8 cellular contexts compared by ENCODE assay signal in genomic region chr1:22665752-22666151, GRCh38. TPM values are rescaled to one million over a fixed set of nuclear protein-coding genes. Genes with fewer than 3 reads are reported as not detected.
DNase-seq lines count a peak whose midpoint lies in the region; ATAC-seq, FAIRE-seq and TF ChIP-seq lines count a peak whose summit lies in the region.

No MANE protein-coding gene starts in this region.

- no peak overlapping the region for H3K4me2 ChIP-seq in keratinocyte (ENCODE audit: control insufficient read depth, extremely low read depth, insufficient read depth, low read depth, low read length)

- H3K9me3 ChIP-seq in keratinocyte (ENCODE audit: control insufficient read depth, low read depth, low read length): no peaks in the 10 kb centered on the region
- no peaks in the 10 kb centered on the region for H3K9me3 ChIP-seq in suprapubic skin

- peak; percentile 53 for TF ChIP-seq CTCF in AG10803 (conservative IDR thresholded peaks at IDR 0.05; ENCODE audit: low read length)
- TF ChIP-seq CTCF in keratinocyte (optimal IDR thresholded peaks at IDR 0.05 in 1 of 3, IDR thresholded peaks at IDR 0.05 in 1 of 3, conservative IDR thresholded peaks at IDR 0.05 in 1 of 3; ENCODE audit: extremely low read depth in 1 of 3, insufficient read depth in 2 of 3, low read length in 3 of 3): peak; percentile 38 to 73 (median 53)
- TF ChIP-seq CTCF in suprapubic skin (IDR thresholded peaks at IDR 0.05): no peak

- TF ChIP-seq POLR2A in suprapubic skin (IDR thresholded peaks at IDR 0.05): no peak

- H2AFZ ChIP-seq in keratinocyte (ENCODE audit: control insufficient read depth, low read length): no peak overlapping the region

- ATAC-seq in HG02678 (IDR thresholded peaks at IDR 0.05; ENCODE audit: unreplicated experiment): no peak

- H3K4me1 ChIP-seq in keratinocyte (ENCODE audit: control insufficient read depth, extremely low read depth, insufficient read depth, low read length) (no peaks in the 10 kb centered on the region), suprapubic skin (no peaks in the 10 kb centered on the region)

- no peaks in the 10 kb centered on the region for H3K79me2 ChIP-seq in keratinocyte (ENCODE audit: control insufficient read depth, insufficient read depth, low read length)

- H3K36me3 ChIP-seq in H7 (replicated peaks; ENCODE audit: control insufficient read depth, insufficient read depth, low read length): no peaks in the 10 kb centered on the region
- H3K36me3 ChIP-seq in keratinocyte (ENCODE audit: control insufficient read depth in 2 of 2, extremely low read depth in 1 of 2, insufficient read depth in 2 of 2, low read length in 2 of 2): no peaks in the 10 kb centered on the region
- H3K36me3 ChIP-seq in suprapubic skin: no peaks in the 10 kb centered on the region

- no peak for FAIRE-seq in keratinocyte (lab: Jason Lieb, UNC)

- H3K9me1 ChIP-seq in keratinocyte (ENCODE audit: control insufficient read depth, extremely low read depth, insufficient read depth, low read length): peaks cover 2% of the 10 kb centered on the region

- dilution Hi-C loops in keratinocyte (cut with MboI; ENCODE audit: extremely low pct_ligation_motif_present, low sequenced_read_pairs): no loop called here

- DNase-seq in AG10803 (ENCODE audit: low read depth): peak; percentile 12
- DNase-seq in H7: peak; percentile 86
- peak; percentile 41 for DNase-seq in UCSD-AML1 (lab: John Stamatoyannopoulos, UW; ENCODE audit: unreplicated experiment)
- DNase-seq in keratinocyte (ENCODE audit: low read depth, low spot score): no peak
- no peak for DNase-seq in HuH-7.5 (ENCODE audit: low spot score)
- no peak for DNase-seq in suprapubic skin (ENCODE audit: low spot score in 2 of 2)
- DNase-seq in Kasumi-1 (lab: John Stamatoyannopoulos, UW): no peak

- H3K27ac ChIP-seq in keratinocyte (ENCODE audit: control insufficient read depth, insufficient read depth, low read length) (no peak overlapping the region), suprapubic skin (no peak overlapping the region)

- H4K20me1 ChIP-seq in keratinocyte (ENCODE audit: control insufficient read depth, extremely low read depth, insufficient read depth, low read length): peaks cover 5% of the 10 kb centered on the region

- TF ChIP-seq EP300 in suprapubic skin (IDR thresholded peaks at IDR 0.05): no peak

- 41% methylated on average over 6 of the region's 7 CpGs for WGBS in suprapubic skin

- no peaks in the 10 kb centered on the region for H3K27me3 ChIP-seq in H7 (ENCODE audit: control insufficient read depth, insufficient read depth, low read length)
- H3K27me3 ChIP-seq in keratinocyte (ENCODE audit: control insufficient read depth, extremely low read depth, insufficient read depth, low read length): peaks cover 6% of the 10 kb centered on the region
- peaks cover 14% of the 10 kb centered on the region for H3K27me3 ChIP-seq in suprapubic skin

- no peak overlapping the region for H3K9ac ChIP-seq in keratinocyte (ENCODE audit: control insufficient read depth, extremely low read depth, insufficient read depth, low read length)

- no peak overlapping the region for H3K4me3 ChIP-seq in AG10803 (ENCODE audit: low read length)
- no peak overlapping the region for H3K4me3 ChIP-seq in H7 (ENCODE audit: insufficient read depth, low read depth, low read length)
- H3K4me3 ChIP-seq in keratinocyte (ENCODE audit: control insufficient read depth in 2 of 3, extremely low read depth in 1 of 3, insufficient read depth in 2 of 3, low read depth in 1 of 3, low read length in 3 of 3): no peak overlapping the region
- H3K4me3 ChIP-seq in suprapubic skin: no peak overlapping the region

RNA-seq across cellular contexts. Expression of gene C1QB, which starts 12.7 kb away (rescaled TPM):
- total RNA-seq in H7 (2014; rRNA removed; shearing (Covaris generic)): not detected in 2 replicates
- not detected in 3 replicates for polyA plus RNA-seq in keratinocyte
- not detected for polyA plus RNA-seq in keratinocyte (2011; ENCODE audit: low read depth)
- polyA plus RNA-seq in keratinocyte (2011; cell fraction: cytosol; rRNA removed): not detected in 2 replicates
- not detected in 2 replicates for polyA plus RNA-seq in keratinocyte (2011; cell fraction: nucleus; rRNA removed)
- not detected in 2 replicates for polyA plus RNA-seq in keratinocyte (2012; ENCODE audit: low replicate concordance)
- polyA minus RNA-seq in keratinocyte: not detected in 3 replicates
- polyA minus RNA-seq in keratinocyte (2011; cell fraction: cytosol; rRNA and poly(A)+ RNA removed): not detected
- polyA minus RNA-seq in keratinocyte (2011; cell fraction: nucleus; rRNA and poly(A)+ RNA removed): not detected in 2 replicates
- 10 to 100 TPM; 14.5 to 71.5 (median 33.0) TPM for total RNA-seq in suprapubic skin

RNA-seq across cellular contexts. Expression of gene C1QC, which starts 22.3 kb away (rescaled TPM):
- not detected in 2 replicates for total RNA-seq in H7 (2014; rRNA removed; shearing (Covaris generic))
- polyA plus RNA-seq in keratinocyte: not detected in 3 replicates
- polyA plus RNA-seq in keratinocyte (2011; ENCODE audit: low read depth): not detected
- not detected in 2 replicates for polyA plus RNA-seq in keratinocyte (2011; cell fraction: cytosol; rRNA removed)
- not detected in 2 replicates for polyA plus RNA-seq in keratinocyte (2011; cell fraction: nucleus; rRNA removed)
- polyA plus RNA-seq in keratinocyte (2012; ENCODE audit: low replicate concordance): not detected in 2 replicates
- not detected in 3 replicates for polyA minus RNA-seq in keratinocyte
- not detected for polyA minus RNA-seq in keratinocyte (2011; cell fraction: cytosol; rRNA and poly(A)+ RNA removed)
- polyA minus RNA-seq in keratinocyte (2011; cell fraction: nucleus; rRNA and poly(A)+ RNA removed): not detected in 2 replicates
- total RNA-seq in suprapubic skin: 10 to 100 TPM in 3 of 4 donors, 1 to 10 TPM in 1; 6.5 to 31.9 (median 20.4) TPM

RNA-seq across cellular contexts. Expression of gene C1QA, which starts 29.3 kb away (rescaled TPM):
- not detected in 2 replicates for total RNA-seq in H7 (2014; rRNA removed; shearing (Covaris generic))
- not detected in 3 replicates for polyA plus RNA-seq in keratinocyte
- polyA plus RNA-seq in keratinocyte (2011; ENCODE audit: low read depth): not detected
- not detected in 2 replicates for polyA plus RNA-seq in keratinocyte (2011; cell fraction: cytosol; rRNA removed)
- polyA plus RNA-seq in keratinocyte (2011; cell fraction: nucleus; rRNA removed): not detected in 2 replicates
- polyA plus RNA-seq in keratinocyte (2012; ENCODE audit: low replicate concordance): not detected in 2 replicates
- not detected in 3 replicates for polyA minus RNA-seq in keratinocyte
- not detected for polyA minus RNA-seq in keratinocyte (2011; cell fraction: cytosol; rRNA and poly(A)+ RNA removed)
- polyA minus RNA-seq in keratinocyte (2011; cell fraction: nucleus; rRNA and poly(A)+ RNA removed): not detected in 2 replicates
- total RNA-seq in suprapubic skin: 10 to 100 TPM in 2 of 4 donors, 1 to 10 TPM in 2; 7.2 to 24.3 (median 16.4) TPM

RNA-seq across cellular contexts. Expression of gene EPHB2, which starts 44.9 kb away (rescaled TPM):
- total RNA-seq in H7 (2014; rRNA removed; shearing (Covaris generic)): 12.3 and 14.8 TPM in 2 replicates
- 0.09 to 0.82 TPM (median 0.10 TPM) in 3 replicates for polyA plus RNA-seq in keratinocyte
- 0.97 TPM for polyA plus RNA-seq in keratinocyte (2011; ENCODE audit: low read depth)
- polyA plus RNA-seq in keratinocyte (2011; cell fraction: cytosol; rRNA removed): 0.13 and 0.22 TPM in 2 replicates
- 0.60 and 0.70 TPM in 2 replicates for polyA plus RNA-seq in keratinocyte (2011; cell fraction: nucleus; rRNA removed)
- 0.15 and 1.1 TPM in 2 replicates for polyA plus RNA-seq in keratinocyte (2012; ENCODE audit: low replicate concordance)
- 0.35 to 3.5 TPM (median 0.99 TPM) in 3 replicates for polyA minus RNA-seq in keratinocyte
- not detected for polyA minus RNA-seq in keratinocyte (2011; cell fraction: cytosol; rRNA and poly(A)+ RNA removed)
- polyA minus RNA-seq in keratinocyte (2011; cell fraction: nucleus; rRNA and poly(A)+ RNA removed): 1.9 and 2.8 TPM in 2 replicates
- 1 to 10 TPM in 3 of 4 donors, under 1 TPM in 1; 0.32 to 4.0 (median 1.7) TPM for total RNA-seq in suprapubic skin

Comparison
In these comparisons a context has a peak if more than half of its experiments do, and no peak if none do; other contexts are left out.
1. DNase-seq: peak in AG10803 (single experiment), H7 (single experiment) and UCSD-AML1 (single experiment); none in keratinocyte (single experiment), HuH-7.5 (single experiment), suprapubic skin (0 of 2) and Kasumi-1 (0 of 2).
2. CTCF ChIP-seq: peak in AG10803 (single experiment) and keratinocyte (3 of 3); none in suprapubic skin (0 of 2).
3. RNA of gene C1QB, which starts 12.7 kb away (total RNA-seq): 14.5 to 71.5 TPM in suprapubic skin; not detected in H7; every median in the first group is over 10 times any median in the second.